In the genomic region with DNA sequence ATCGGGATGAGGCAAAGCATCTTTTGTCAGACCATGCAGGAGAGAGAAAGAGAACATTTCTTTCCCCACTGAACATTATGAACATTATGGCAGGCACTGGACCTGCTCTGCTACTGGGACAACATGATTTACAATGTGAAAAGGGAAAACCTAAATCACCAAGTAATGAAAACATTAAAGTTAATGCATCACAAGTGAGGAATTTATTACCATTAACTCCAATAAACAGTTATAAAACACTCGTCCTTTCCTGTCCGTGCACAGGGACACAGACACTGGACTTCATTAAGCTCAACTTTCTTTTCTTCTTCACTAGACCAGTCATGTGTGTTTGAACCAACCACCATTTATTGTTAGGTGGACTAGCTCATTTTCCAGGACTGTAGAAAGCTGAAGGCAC, we compare ENCODE assay signal across 22 cellular contexts.
DNase-seq lines count a peak whose midpoint lies in the region; ATAC-seq, FAIRE-seq and TF ChIP-seq lines count a peak whose summit lies in the region.
"Had no signal": no experiment of that assay in that cellular context is flagged by ENCODE, and none has a peak within 500 bp of the region (broad histone marks: within the 10 kb centered on the region; RNA-seq: fewer than 3 reads in every experiment).

No MANE protein-coding gene starts in this region.

- no peaks in the 10 kb centered on the region for H3K9me3 ChIP-seq in Karpas-422 (ENCODE audit: low read length)
- H3K9me3 ChIP-seq in tibial artery = no peaks in the 10 kb centered on the region
- H3K9me3 ChIP-seq: BE2C had no signal

- H3K27ac ChIP-seq in Karpas-422 (ENCODE audit: low read length) (no peak overlapping the region), tibial artery (no peak overlapping the region)
- H3K27ac ChIP-seq: SK-N-MC had no signal

- BruUV-seq in Calu3 (replicated peaks; lab: Mats Ljungman, UMichigan) = no TSS peak

- FAIRE-seq in TTC549 (lab: Jason Lieb, UNC) = peak; percentile 87
- FAIRE-seq: H1 had no signal

- peak overlapping the region; percentile 17 for H3K27ac Mint-ChIP-seq in stimulated activated effector memory CD8-positive, alpha-beta T cell treated with anti-CD3 and anti-CD28 coated beads, Interleukin-12 subunit alpha, Interleukin-12 subunit beta, amount 100 ng/mL, for 72 hours
- H3K27ac Mint-ChIP-seq in Calu3 (ENCODE audit: unreplicated experiment) = no peak overlapping the region

- H3K36me3 Mint-ChIP-seq in stimulated activated effector memory CD8-positive, alpha-beta T cell treated with anti-CD3 and anti-CD28 coated beads, Interleukin-12 subunit alpha, Interleukin-12 subunit beta, amount 100 ng/mL, for 72 hours = peaks cover 32% of the 10 kb centered on the region
- H3K36me3 Mint-ChIP-seq in Calu3 (ENCODE audit: insufficient read depth, unreplicated experiment) = no peaks in the 10 kb centered on the region

- no peaks in the 10 kb centered on the region for H3K27me3 Mint-ChIP-seq in Calu3 (ENCODE audit: unreplicated experiment)

- DNase-seq in ELR (ENCODE audit: low read depth) (peak; percentile 22), Karpas-422 (peak; percentile 16), tibial artery (no peak), Calu3 (no peak), left cardiac atrium (no peak), H4 (ENCODE audit: low spot score) (no peak)
- no peak for DNase-seq in stimulated activated effector memory CD8-positive, alpha-beta T cell treated with anti-CD3 and anti-CD28 coated beads, Interleukin-12 subunit alpha, Interleukin-12 subunit beta, amount 100 ng/mL, for 72 hours (ENCODE audit: low spot score in 2 of 2)
- DNase-seq: BE2C, COR-L47, KG1, MV-4-11, NCI-H1105 treated with DMSO at 0.1 percent for 48 hours, NCI-H1694, NCI-H2081 treated with DMSO at 0.1 percent for 48 hours, NCI-H2171 treated with DMSO at 0.1 percent for 48 hours, NCI-H524 treated with DMSO at 0.1 percent for 48 hours, NCI-H82, SW 1271 had no signal

- no peaks in the 10 kb centered on the region for H3K36me3 ChIP-seq in Karpas-422 (ENCODE audit: insufficient read depth, low read length)
- H3K36me3 ChIP-seq in tibial artery = no peaks in the 10 kb centered on the region
- H3K36me3 ChIP-seq: BE2C had no signal

- no peaks in the 10 kb centered on the region for H4K20me1 ChIP-seq in Karpas-422 (ENCODE audit: insufficient read depth, low read depth, low read length)

- H3K4me3 Mint-ChIP-seq in stimulated activated effector memory CD8-positive, alpha-beta T cell treated with anti-CD3 and anti-CD28 coated beads, Interleukin-12 subunit alpha, Interleukin-12 subunit beta, amount 100 ng/mL, for 72 hours = no peak overlapping the region
- no peak overlapping the region for H3K4me3 Mint-ChIP-seq in Calu3 (ENCODE audit: low read depth, unreplicated experiment)

- H3K79me2 ChIP-seq in Karpas-422 (ENCODE audit: low read length) = no peaks in the 10 kb centered on the region

- CTCF ChIA-PET in Calu3 (lab: Charles Lee) = interaction anchor here (0.6 to 1.1 kb wide), 2 partner anchors 13 to 55 kb away, joined by 4 to 7 read pairs; no protein-coding TSS in a partner anchor

- no peak for TF ChIP-seq CTCF in tibial artery (IDR thresholded peaks at IDR 0.05)
- TF ChIP-seq CTCF in Calu3 (IDR thresholded peaks at IDR 0.05; ENCODE audit: unreplicated experiment) = no peak

- intact Hi-C loops in tibial artery (cut with DNase I; ENCODE audit: low total_unique reads) = no loop called here
- intact Hi-C loops in Calu3 (cut with micrococcal nuclease; ENCODE audit: unreplicated experiment) = no loop called here
- intact Hi-C loops in left cardiac atrium (cut with DNase I) = no loop called here

- H3K4me3 ChIP-seq in Karpas-422 (ENCODE audit: low read length) (no peak overlapping the region), tibial artery (no peak overlapping the region)
- H3K4me3 ChIP-seq: SK-N-MC had no signal

- H3K9me2 ChIP-seq in Karpas-422 (replicated peaks; ENCODE audit: insufficient read depth, low read length) = no peaks in the 10 kb centered on the region

- no peak overlapping the region for H2AFZ ChIP-seq in Karpas-422 (ENCODE audit: low read length)

- H3K4me1 Mint-ChIP-seq in stimulated activated effector memory CD8-positive, alpha-beta T cell treated with anti-CD3 and anti-CD28 coated beads, Interleukin-12 subunit alpha, Interleukin-12 subunit beta, amount 100 ng/mL, for 72 hours = peaks cover 25% of the 10 kb centered on the region
- peaks cover 13% of the 10 kb centered on the region for H3K4me1 Mint-ChIP-seq in Calu3 (ENCODE audit: low read depth, unreplicated experiment)

- ATAC-seq in stimulated activated effector memory CD8-positive, alpha-beta T cell treated with anti-CD3 and anti-CD28 coated beads, Interleukin-12 subunit alpha, Interleukin-12 subunit beta, amount 100 ng/mL, for 72 hours = no peak
- no peak for ATAC-seq in left cardiac atrium
- ATAC-seq: Right ventricle myocardium inferior had no signal

- no peaks in the 10 kb centered on the region for H3K9me3 Mint-ChIP-seq in stimulated activated effector memory CD8-positive, alpha-beta T cell treated with anti-CD3 and anti-CD28 coated beads, Interleukin-12 subunit alpha, Interleukin-12 subunit beta, amount 100 ng/mL, for 72 hours
- no peaks in the 10 kb centered on the region for H3K9me3 Mint-ChIP-seq in Calu3 (ENCODE audit: low read depth, unreplicated experiment)

- H3K9ac ChIP-seq in Karpas-422 (ENCODE audit: low read length) = no peak overlapping the region

- H3K27me3 ChIP-seq in Karpas-422 (ENCODE audit: low read length) = no peaks in the 10 kb centered on the region
- peaks cover 0 to 20% of the 10 kb centered on the region in 2 donors for H3K27me3 ChIP-seq in tibial artery

- H3K4me2 ChIP-seq in Karpas-422 (ENCODE audit: low read depth, low read length, poor library complexity, severe bottlenecking) = no peak overlapping the region

- no peaks in the 10 kb centered on the region for H3K4me1 ChIP-seq in Karpas-422 (ENCODE audit: low read length)
- no peaks in the 10 kb centered on the region for H3K4me1 ChIP-seq in tibial artery
- H3K4me1 ChIP-seq: BE2C had no signal

Comparison
In these comparisons a context has a peak if more than half of its experiments do, and no peak if none do; other contexts are left out.
1. DNase-seq: peak in ELR (single experiment) and Karpas-422 (single experiment); none in stimulated activated effector memory CD8-positive, alpha-beta T cell treated with anti-CD3 and anti-CD28 coated beads, Interleukin-12 subunit alpha, Interleukin-12 subunit beta, amount 100 ng/mL, for 72 hours (0 of 2), tibial artery (0 of 2), Calu3 (single experiment), left cardiac atrium (single experiment) and H4 (single experiment).